ENCODE assay signal across 7 cellular contexts in genomic region chr15:30729880-30730590, GRCh38.
DNase-seq lines count a peak whose midpoint lies in the region; ATAC-seq, FAIRE-seq and TF ChIP-seq lines count a peak whose summit lies in the region.
"Not testable (repeated sequence)": the region's sequence is repeated elsewhere in the genome, so short reads cannot be mapped to it uniquely, and the experiment has no call there.

No MANE protein-coding gene starts in this region.

- not testable (repeated sequence) for H3K4me1 ChIP-seq in A549, left ventricle myocardium inferior, pancreas

- H3K4me3 ChIP-seq in A549, left ventricle myocardium inferior, pancreas: not testable (repeated sequence)

- not testable (repeated sequence) for H3K4me2 ChIP-seq in A549

- not testable (repeated sequence) for TF ChIP-seq CTCF in A549 (IDR thresholded peaks at IDR 0.05); left ventricle myocardium inferior (IDR thresholded peaks at IDR 0.05; ENCODE audit: borderline replicate concordance); pancreas (IDR thresholded peaks at IDR 0.05)

- TF ChIP-seq EP300 in A549 (IDR thresholded peaks at IDR 0.05): not testable (repeated sequence)

- WGBS in A549 (ENCODE audit: missing lambda C conversion rate): 88% methylated on average over 2 of the region's 2 CpGs
- WGBS in pancreas, 2 donors: 96 to 100% methylated on average over 2 of the region's 2 CpGs

- H3K36me3 ChIP-seq in left ventricle myocardium inferior, pancreas: not testable (repeated sequence)

- FAIRE-seq in A549 (lab: Jason Lieb, UNC) (peak; percentile 94), G401.6 (lab: Jason Lieb, UNC) (peak; percentile 28), endometrium (lab: Jason Lieb, UNC) (peak; percentile 15), pancreas (lab: Jason Lieb, UNC) (peak; percentile 51)

- H3K27ac ChIP-seq in A549, pancreas: not testable (repeated sequence)
- H3K27ac ChIP-seq in left ventricle myocardium inferior (replicated peaks): peak overlapping the region; percentile 44

- not testable (repeated sequence) for H3K27me3 ChIP-seq in left ventricle myocardium inferior (ENCODE audit: low read depth); pancreas

- POLR2A ChIA-PET in A549 (lab: Yijun Ruan, JAX): not testable (repeated sequence)

- intact Hi-C loops in Right ventricle myocardium inferior (cut with DNase I); left ventricle myocardium inferior (cut with micrococcal nuclease); pancreas (cut with DNase I): not testable (repeated sequence)

- H3K9me3 ChIP-seq in A549; left ventricle myocardium inferior (replicated peaks); pancreas: not testable (repeated sequence)

- CTCF ChIA-PET in A549 (lab: Yijun Ruan, JAX): not testable (repeated sequence)

- not testable (repeated sequence) for DNase-seq in A549 (ENCODE audit: low read depth in 1 of 2, low spot score in 1 of 2); Right ventricle myocardium inferior (ENCODE audit: missing footprints); left ventricle myocardium inferior; pancreas
- peak; percentile 33 for DNase-seq in cerebellar cortex (ENCODE audit: low spot score)

- TF ChIP-seq POLR2A in A549 (IDR thresholded peaks at IDR 0.05; ENCODE audit: low read length): not testable (repeated sequence)

- not testable (repeated sequence) for ATAC-seq in A549, pancreas
- ATAC-seq in Right ventricle myocardium inferior: peak; percentile 68

- TF ChIP-seq RAD21 in A549 (conservative IDR thresholded peaks at IDR 0.05 in 1 of 2, IDR thresholded peaks at IDR 0.05 in 1 of 2): not testable (repeated sequence)
